Comparison of ENCODE assay signal across 9 cellular contexts in the genomic region with DNA sequence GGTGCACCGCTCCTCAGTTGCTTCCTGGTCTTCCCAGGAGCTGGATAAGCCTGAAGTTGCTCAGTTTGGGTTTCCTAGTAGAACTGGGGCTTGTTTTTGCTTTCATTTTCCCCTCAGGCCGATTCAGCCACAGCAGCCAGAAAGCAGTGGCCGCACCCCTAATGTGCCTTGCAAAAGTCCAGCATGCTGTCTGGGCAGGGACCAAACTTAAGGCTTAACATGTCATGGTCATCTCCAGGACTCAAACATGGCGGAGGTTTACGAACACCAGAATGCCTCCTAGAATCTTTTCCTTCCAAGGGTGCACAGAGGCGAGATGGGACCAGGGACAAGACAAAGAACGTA. TPM values are rescaled to one million over a fixed set of nuclear protein-coding genes. Genes with fewer than 3 reads are reported as not detected.
A peak's percentile ranks its signal among the peaks of the same experiment; 100 is the strongest.
DNase-seq lines count a peak whose midpoint lies in the region; ATAC-seq and TF ChIP-seq lines count a peak whose summit lies in the region.
"Had no signal": no experiment of that assay in that cellular context is flagged by ENCODE, and none has a peak within 500 bp of the region (broad histone marks: within the 10 kb centered on the region; RNA-seq: fewer than 3 reads in every experiment).

No MANE protein-coding gene starts in this region.

- peak overlapping the region; percentile 74; the same call in 1 of the 2 replicates for H2AFZ ChIP-seq in GM23338

- H3K4me1 Mint-ChIP-seq in GM23338: peaks cover 56% of the 10 kb centered on the region
- peaks cover 73% of the 10 kb centered on the region for H3K4me1 Mint-ChIP-seq in activated CD4-positive, alpha-beta memory T cell treated with anti-CD3 and anti-CD28 coated beads for 36 hours (ENCODE audit: low read depth)

- ATAC-seq in GM23338: peak; percentile 0
- no peak for ATAC-seq in HG03354 (IDR thresholded peaks at IDR 0.05; ENCODE audit: poor library complexity, severe bottlenecking, unreplicated experiment)
- no peak for ATAC-seq in HG02852 (IDR thresholded peaks at IDR 0.05; ENCODE audit: unreplicated experiment)

- H3K27ac Mint-ChIP-seq in GM23338: peak overlapping the region; percentile 99
- H3K27ac Mint-ChIP-seq in activated CD4-positive, alpha-beta memory T cell treated with anti-CD3 and anti-CD28 coated beads for 36 hours: peak overlapping the region; percentile 95

- peak overlapping the region; percentile 95 for H3K4me2 ChIP-seq in GM23338
- H3K4me2 ChIP-seq in skeletal muscle satellite cell (ENCODE audit: low read length): peak overlapping the region; percentile 87

- H3K27ac ChIP-seq in GM23338 (ENCODE audit: low read depth): peak overlapping the region; percentile 100

- H3K27me3 Mint-ChIP-seq in GM23338 (ENCODE audit: insufficient read depth, low read depth, poor library complexity): peaks cover 26% of the 10 kb centered on the region
- H3K27me3 Mint-ChIP-seq in activated CD4-positive, alpha-beta memory T cell treated with anti-CD3 and anti-CD28 coated beads for 36 hours: no peaks in the 10 kb centered on the region

- H3K4me1 ChIP-seq in GM23338 (ENCODE audit: insufficient read depth) (peaks cover 31% of the 10 kb centered on the region), skeletal muscle satellite cell (ENCODE audit: control insufficient read depth, insufficient read depth, low read length) (peaks cover 33% of the 10 kb centered on the region)

- H3K36me3 ChIP-seq in GM23338 (ENCODE audit: insufficient read depth) (peaks cover 35% of the 10 kb centered on the region), skeletal muscle satellite cell (ENCODE audit: insufficient read depth, low read length) (peaks cover 44% of the 10 kb centered on the region)

- H3K4me3 ChIP-seq in GM23338 (peak overlapping the region; percentile 82), fibroblast of the aortic adventitia (ENCODE audit: low read depth, low read length) (peak overlapping the region; percentile 61), skeletal muscle satellite cell (ENCODE audit: low read length) (peak overlapping the region; percentile 68)

- peaks cover 51% of the 10 kb centered on the region for H3K36me3 Mint-ChIP-seq in GM23338 (ENCODE audit: low read depth)
- H3K36me3 Mint-ChIP-seq in activated CD4-positive, alpha-beta memory T cell treated with anti-CD3 and anti-CD28 coated beads for 36 hours: peaks cover 39% of the 10 kb centered on the region

- peak; percentile 33 for DNase-seq in AG08395 (ENCODE audit: low spot score)
- no peak for DNase-seq in GM23338 (ENCODE audit: low spot score)
- peak; percentile 34 for DNase-seq in activated CD4-positive, alpha-beta memory T cell treated with anti-CD3 and anti-CD28 coated beads for 36 hours
- DNase-seq in fibroblast of the aortic adventitia (ENCODE audit: low read depth): peak; percentile 53
- DNase-seq in inferior parietal cortex (ENCODE audit: extremely low spot score): no peak

- peaks cover 3% of the 10 kb centered on the region for H3K79me2 ChIP-seq in GM23338 (replicated peaks; ENCODE audit: insufficient read depth)

- no peaks in the 10 kb centered on the region for H3K9me3 ChIP-seq in skeletal muscle satellite cell (replicated peaks; ENCODE audit: low read length)

- intact Hi-C loops in activated CD4-positive, alpha-beta memory T cell treated with anti-CD3 and anti-CD28 coated beads for 36 hours (cut with micrococcal nuclease): no loop called here

- no peaks in the 10 kb centered on the region for H3K9me3 Mint-ChIP-seq in GM23338
- no peaks in the 10 kb centered on the region for H3K9me3 Mint-ChIP-seq in activated CD4-positive, alpha-beta memory T cell treated with anti-CD3 and anti-CD28 coated beads for 36 hours

- H3K4me3 Mint-ChIP-seq in GM23338: peak overlapping the region; percentile 92
- peak overlapping the region; percentile 86 for H3K4me3 Mint-ChIP-seq in activated CD4-positive, alpha-beta memory T cell treated with anti-CD3 and anti-CD28 coated beads for 36 hours

- no peaks in the 10 kb centered on the region for H3K9me2 ChIP-seq in GM23338 (ENCODE audit: insufficient read depth)

- H3K9ac ChIP-seq in skeletal muscle satellite cell (ENCODE audit: low read depth, low read length): peak overlapping the region; percentile 90

- POLR2A ChIA-PET in activated CD4-positive, alpha-beta memory T cell treated with anti-CD3 and anti-CD28 coated beads for 36 hours (lab: Charles Lee): interaction anchor here (1.0 to 5.4 kb wide), 12 partner anchors 16 to 145 kb away, joined by 3 to 29 read pairs (median 10); partner anchors contain the start of genes B3GAT3, C11orf98, CSKMT and GANAB

- no peaks in the 10 kb centered on the region; the same call in none of the 2 replicates for H4K20me1 ChIP-seq in GM23338 (replicated peaks; ENCODE audit: insufficient read depth)

- CTCF ChIA-PET in activated CD4-positive, alpha-beta memory T cell treated with anti-CD3 and anti-CD28 coated beads for 36 hours (lab: Charles Lee): interaction anchor here (1.7 to 2.5 kb wide), 4 partner anchors 17 to 286 kb away, joined by 4 to 9 read pairs (median 6); partner anchors contain the start of genes HNRNPUL2 and TUT1

- TF ChIP-seq CTCF in GM23338 (conservative IDR thresholded peaks at IDR 0.05; ENCODE audit: low read depth in 2 of 2) (no peak), fibroblast of the aortic adventitia (IDR thresholded peaks at IDR 0.05; ENCODE audit: insufficient read depth, low read length) (no peak)

- H3K27me3 ChIP-seq in GM23338 (ENCODE audit: insufficient read depth) (no peaks in the 10 kb centered on the region), skeletal muscle satellite cell (ENCODE audit: control insufficient read depth, insufficient read depth, low read length) (no peaks in the 10 kb centered on the region)

- H3F3A ChIP-seq in GM23338 (replicated peaks; ENCODE audit: low read depth): peaks cover 64% of the 10 kb centered on the region

TF ChIP-seq in GM23338, 12 proteins besides CTCF, POLR2A, EP300 and RAD21:
- no peak for TF ChIP-seq CREB1 (CRISPR knock-in tag; IDR thresholded peaks at IDR 0.05; ENCODE audit: low read depth)
- no peak for TF ChIP-seq NANOG (IDR thresholded peaks at IDR 0.05; ENCODE audit: borderline replicate concordance)
- TF ChIP-seq ZNF114 (CRISPR knock-in tag; IDR thresholded peaks at IDR 0.05): no peak
- TF ChIP-seq, protein P1, sequence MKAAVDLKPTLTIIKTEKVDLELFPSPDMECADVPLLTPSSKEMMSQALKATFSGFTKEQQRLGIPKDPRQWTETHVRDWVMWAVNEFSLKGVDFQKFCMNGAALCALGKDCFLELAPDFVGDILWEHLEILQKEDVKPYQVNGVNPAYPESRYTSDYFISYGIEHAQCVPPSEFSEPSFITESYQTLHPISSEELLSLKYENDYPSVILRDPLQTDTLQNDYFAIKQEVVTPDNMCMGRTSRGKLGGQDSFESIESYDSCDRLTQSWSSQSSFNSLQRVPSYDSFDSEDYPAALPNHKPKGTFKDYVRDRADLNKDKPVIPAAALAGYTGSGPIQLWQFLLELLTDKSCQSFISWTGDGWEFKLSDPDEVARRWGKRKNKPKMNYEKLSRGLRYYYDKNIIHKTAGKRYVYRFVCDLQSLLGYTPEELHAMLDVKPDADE (IDR thresholded peaks at IDR 0.05): no peak
- no peak for TF ChIP-seq STAT1 (IDR thresholded peaks at IDR 0.05; ENCODE audit: unreplicated experiment)
- TF ChIP-seq EZH2phosphoT487 (IDR thresholded peaks at IDR 0.05; ENCODE audit: unreplicated experiment): no peak
- TF ChIP-seq JUNB (IDR thresholded peaks at IDR 0.05; ENCODE audit: unreplicated experiment): no peak

RNA-seq across cellular contexts. Expression of gene GNG3, which starts 2.5 kb away (rescaled TPM):
- 0.82 and 2.1 TPM in 2 replicates for total RNA-seq in GM23338 (2014; rRNA removed; shearing (Covaris generic))
- polyA plus RNA-seq in GM23338 (2016; fragmentation: Nextera tagmentation; extraction: Ambion mirVana): 5.7 and 7.2 TPM in 2 replicates
- total RNA-seq in activated CD4-positive, alpha-beta memory T cell treated with anti-CD3 and anti-CD28 coated beads for 36 hours: not detected
- not detected in 2 replicates for total RNA-seq in fibroblast of the aortic adventitia (ENCODE audit: low replicate concordance)
- not detected in 2 replicates for total RNA-seq in skeletal muscle satellite cell (2012; rRNA removed)
- total RNA-seq: renal cortical epithelial cell had no signal

RNA-seq across cellular contexts. Expression of gene BSCL2, which starts 2.7 kb away (rescaled TPM):
- total RNA-seq in GM23338 (2014; rRNA removed; shearing (Covaris generic)): 49.0 and 60.2 TPM in 2 replicates
- 81.7 and 91.5 TPM in 2 replicates for polyA plus RNA-seq in GM23338 (2016; fragmentation: Nextera tagmentation; extraction: Ambion mirVana)
- total RNA-seq in activated CD4-positive, alpha-beta memory T cell treated with anti-CD3 and anti-CD28 coated beads for 36 hours: 10 to 100 TPM; 18.0 to 20.4 TPM
- total RNA-seq in fibroblast of the aortic adventitia (ENCODE audit: low replicate concordance): 34.4 and 43.5 TPM in 2 replicates
- 32.1 and 33.0 TPM in 2 replicates for total RNA-seq in skeletal muscle satellite cell (2012; rRNA removed)

RNA-seq across cellular contexts. Expression of gene HNRNPUL2, which starts 17.3 kb away (rescaled TPM):
- total RNA-seq in GM23338 (2014; rRNA removed; shearing (Covaris generic)): 18.3 and 21.7 TPM in 2 replicates
- polyA plus RNA-seq in GM23338 (2016; fragmentation: Nextera tagmentation; extraction: Ambion mirVana): 9.4 and 10.9 TPM in 2 replicates
- total RNA-seq in activated CD4-positive, alpha-beta memory T cell treated with anti-CD3 and anti-CD28 coated beads for 36 hours: 10 to 100 TPM; 56.0 to 62.3 TPM
- total RNA-seq in fibroblast of the aortic adventitia (ENCODE audit: low replicate concordance): 10.4 and 16.7 TPM in 2 replicates
- total RNA-seq in skeletal muscle satellite cell (2012; rRNA removed): 7.9 and 10.9 TPM in 2 replicates

RNA-seq across cellular contexts. Expression of gene TTC9C, which starts 18.3 kb away (rescaled TPM):
- total RNA-seq in GM23338 (2014; rRNA removed; shearing (Covaris generic)): 27.5 and 51.4 TPM in 2 replicates
- 42.0 and 42.6 TPM in 2 replicates for polyA plus RNA-seq in GM23338 (2016; fragmentation: Nextera tagmentation; extraction: Ambion mirVana)
- 10 to 100 TPM; 37.6 to 43.0 TPM for total RNA-seq in activated CD4-positive, alpha-beta memory T cell treated with anti-CD3 and anti-CD28 coated beads for 36 hours
- total RNA-seq in fibroblast of the aortic adventitia (ENCODE audit: low replicate concordance): 20.3 and 40.1 TPM in 2 replicates
- 34.2 and 45.4 TPM in 2 replicates for total RNA-seq in skeletal muscle satellite cell (2012; rRNA removed)

RNA-seq across cellular contexts. Expression of gene LRRN4CL, which starts 20.6 kb away (rescaled TPM):
- total RNA-seq in GM23338 (2014; rRNA removed; shearing (Covaris generic)): 0.12 and 0.21 TPM in 2 replicates
- polyA plus RNA-seq in GM23338 (2016; fragmentation: Nextera tagmentation; extraction: Ambion mirVana): 0.08 and 0.10 TPM in 2 replicates
- total RNA-seq in activated CD4-positive, alpha-beta memory T cell treated with anti-CD3 and anti-CD28 coated beads for 36 hours: under 1 TPM; 0.12 to 0.21 TPM
- total RNA-seq in fibroblast of the aortic adventitia (ENCODE audit: low replicate concordance): 39.0 and 62.0 TPM in 2 replicates
- total RNA-seq in skeletal muscle satellite cell (2012; rRNA removed): 7.0 and 10.9 TPM in 2 replicates

Comparison
In these comparisons a context has a peak if more than half of its experiments do, and no peak if none do; other contexts are left out.
1. DNase-seq: peak in AG08395 (single experiment), activated CD4-positive, alpha-beta memory T cell treated with anti-CD3 and anti-CD28 coated beads for 36 hours (single experiment) and fibroblast of the aortic adventitia (single experiment); none in GM23338 (single experiment) and inferior parietal cortex (single experiment).
2. Peak in every context shown above with its lines, with median percentiles within 50 percentile points of each other: H3K4me3 ChIP-seq.